17 cellular contexts compared by ENCODE assay signal in the genomic region with DNA sequence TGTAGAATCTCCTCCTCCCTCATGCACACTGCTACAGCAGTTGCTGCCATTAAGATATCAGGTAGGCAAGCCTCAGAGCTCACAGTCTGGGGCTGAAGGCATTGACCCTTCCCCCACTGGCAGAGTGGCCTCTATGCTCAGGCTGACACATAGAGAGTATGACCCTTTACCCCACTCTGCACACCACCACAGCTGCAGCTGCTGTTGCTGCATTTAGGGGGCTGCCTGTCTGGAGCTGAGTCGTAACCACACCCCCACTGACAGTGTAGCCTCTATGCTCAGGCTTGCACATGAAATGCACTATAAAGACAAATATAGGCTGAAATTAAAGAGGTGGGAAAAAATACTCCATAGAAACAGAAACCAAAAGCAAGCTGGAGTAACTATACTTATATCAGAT.
DNase-seq lines count a peak whose midpoint lies in the region; ATAC-seq and TF ChIP-seq lines count a peak whose summit lies in the region.
"Had no signal": no experiment of that assay in that cellular context is flagged by ENCODE, and none has a peak within 500 bp of the region (broad histone marks: within the 10 kb centered on the region; RNA-seq: fewer than 3 reads in every experiment).

No MANE protein-coding gene starts in this region.

- no peak overlapping the region for H3K4ac ChIP-seq in trophoblast cell (ENCODE audit: low read depth, low read length)

- H3K27ac Mint-ChIP-seq in endodermal cell, result no peak overlapping the region
- H3K27ac Mint-ChIP-seq: CD14-positive monocyte, T-cell had no signal

- H3K36me3 ChIP-seq in endodermal cell (ENCODE audit: control insufficient read depth, insufficient read depth, low read length) (no peaks in the 10 kb centered on the region), trophoblast cell (ENCODE audit: control insufficient read depth in 1 of 2, insufficient read depth in 2 of 2, low read length in 2 of 2) (no peaks in the 10 kb centered on the region)

- H3K36me3 Mint-ChIP-seq in endodermal cell (ENCODE audit: low read depth), result no peaks in the 10 kb centered on the region
- H3K36me3 Mint-ChIP-seq: CD14-positive monocyte, T-cell had no signal

- H4K91ac ChIP-seq in trophoblast cell (ENCODE audit: low read depth, low read length), result no peak overlapping the region

- H3K79me1 ChIP-seq in trophoblast cell (ENCODE audit: low read length), result no peaks in the 10 kb centered on the region

- 100% methylated on average over 1 of the region's 1 CpG; no CpG with 5 or more reads in 1 of the 2 experiments for WGBS in endodermal cell (ENCODE audit: insufficient coverage in 1 of 2, insufficient read length in 1 of 2), 2 experiments
- no CpG with 5 or more reads among the region's 1 CpG for WGBS in trophoblast cell (ENCODE audit: extremely low coverage, insufficient coverage, insufficient read length)

- ATAC-seq in GM21786 (IDR thresholded peaks at IDR 0.05; ENCODE audit: unreplicated experiment), result peak; percentile 31
- no peak for ATAC-seq in stimulated activated naive CD8-positive, alpha-beta T cell treated with anti-CD3 and anti-CD28 coated beads, Interleukin-15, Interleukin-2, amounts not matched to agents 100 U/mL and 50 U/mL, for 24 hours
- ATAC-seq in GM19463 (IDR thresholded peaks at IDR 0.05; ENCODE audit: unreplicated experiment), result no peak
- ATAC-seq: SK-N-SH treated with all-trans-retinoic acid at 6 μM for 48 hours, T-cell had no signal

- H4K12ac ChIP-seq in trophoblast cell (ENCODE audit: low read depth, low read length), result no peak overlapping the region

- H3K9me3 ChIP-seq in endodermal cell (ENCODE audit: control insufficient read depth, low read length) (no peaks in the 10 kb centered on the region), trophoblast cell (ENCODE audit: insufficient read depth, low read depth, low read length) (no peaks in the 10 kb centered on the region)

- no peak overlapping the region for H3K23ac ChIP-seq in trophoblast cell (ENCODE audit: low read length)

- H3K9ac ChIP-seq in endodermal cell (ENCODE audit: extremely low read depth, low read length, poor library complexity, severe bottlenecking) (no peak overlapping the region), trophoblast cell (ENCODE audit: low read length) (no peak overlapping the region)
- H3K9ac ChIP-seq: KMS-11 had no signal

- H3K4me1 ChIP-seq in endodermal cell (ENCODE audit: control insufficient read depth, insufficient read depth, low read length) (no peaks in the 10 kb centered on the region), trophoblast cell (ENCODE audit: control insufficient read depth in 1 of 2, insufficient read depth in 2 of 2, low read length in 2 of 2) (peaks cover 6 to 8% of the 10 kb centered on the region in 2 experiments)

- no peak overlapping the region for H3K4me3 Mint-ChIP-seq in endodermal cell
- H3K4me3 Mint-ChIP-seq: CD14-positive monocyte, T-cell had no signal

- H4K8ac ChIP-seq in trophoblast cell (ENCODE audit: low read depth, low read length), result no peak overlapping the region

- H2BK120ac ChIP-seq in trophoblast cell (ENCODE audit: insufficient read depth, low read length, poor library complexity), result no peak overlapping the region

- peak overlapping the region; percentile 16 for H3K14ac ChIP-seq in trophoblast cell (ENCODE audit: low read length)

- no peak for TF ChIP-seq CTCF in endodermal cell (conservative IDR thresholded peaks at IDR 0.05)

- no peak overlapping the region for H2AK5ac ChIP-seq in trophoblast cell (ENCODE audit: low read length)

- H3K79me2 ChIP-seq in trophoblast cell (ENCODE audit: control insufficient read depth, insufficient read depth, low read length, poor library complexity), result no peaks in the 10 kb centered on the region

- H3K4me3 ChIP-seq in endodermal cell (ENCODE audit: low read length), result no peak overlapping the region
- no peak overlapping the region for H3K4me3 ChIP-seq in trophoblast cell (ENCODE audit: low read depth, low read length)

- H3K9me3 Mint-ChIP-seq in endodermal cell, result no peaks in the 10 kb centered on the region

- H2AFZ ChIP-seq in trophoblast cell (ENCODE audit: insufficient read depth, low read length, poor library complexity), result no peak overlapping the region

- DNase-seq in LHCN-M2 (ENCODE audit: low read depth), result peak; percentile 66
- peak; percentile 32 for DNase-seq in endodermal cell
- DNase-seq in trophoblast cell, result no peak
- no peak for DNase-seq in stimulated activated naive CD8-positive, alpha-beta T cell treated with anti-CD3 and anti-CD28 coated beads, Interleukin-15, Interleukin-2, amounts not matched to agents 100 U/mL and 50 U/mL, for 24 hours
- DNase-seq in NCI-H226, result no peak
- DNase-seq: DMS79 treated with DMSO at 0.1 percent for 48 hours, NCI-H1048, NCI-H1436, NCI-H2029 treated with DMSO at 0.1 percent for 48 hours, NCI-H2171 treated with DMSO at 0.1 percent for 48 hours, Right ventricle myocardium superior, T-cell had no signal

- H3K27me3 Mint-ChIP-seq in endodermal cell (ENCODE audit: insufficient read depth), result no peaks in the 10 kb centered on the region
- H3K27me3 Mint-ChIP-seq: T-cell had no signal

- H3K4me2 ChIP-seq in trophoblast cell (ENCODE audit: low read length), result no peak overlapping the region
- H3K4me2 ChIP-seq: KMS-11 had no signal

- H3K18ac ChIP-seq in trophoblast cell (ENCODE audit: low read length), result no peak overlapping the region

- H2BK5ac ChIP-seq in trophoblast cell (ENCODE audit: low read depth, low read length, poor library complexity), result no peak overlapping the region

- H3K4me1 Mint-ChIP-seq in endodermal cell, result peaks cover 6% of the 10 kb centered on the region
- H3K4me1 Mint-ChIP-seq: CD14-positive monocyte, T-cell had no signal

- no peak overlapping the region for H2BK12ac ChIP-seq in trophoblast cell (ENCODE audit: low read length)

- H3K27ac ChIP-seq in endodermal cell (ENCODE audit: low read depth, low read length) (no peak overlapping the region), trophoblast cell (ENCODE audit: low read depth, low read length) (no peak overlapping the region)
- H3K27ac ChIP-seq: KMS-11 had no signal

- H3K27me3 ChIP-seq in endodermal cell (ENCODE audit: control insufficient read depth, insufficient read depth, low read length, poor library complexity, severe bottlenecking) (no peaks in the 10 kb centered on the region), trophoblast cell (ENCODE audit: insufficient read depth, low read length) (no peaks in the 10 kb centered on the region)

Comparison
In these comparisons a context has a peak if more than half of its experiments do, and no peak if none do; other contexts are left out.
1. DNase-seq: peak in LHCN-M2 (single experiment) and endodermal cell (single experiment); none in trophoblast cell (0 of 2), stimulated activated naive CD8-positive, alpha-beta T cell treated with anti-CD3 and anti-CD28 coated beads, Interleukin-15, Interleukin-2, amounts not matched to agents 100 U/mL and 50 U/mL, for 24 hours (single experiment) and NCI-H226 (single experiment).